23 cellular contexts compared by ENCODE assay signal in the genomic region with DNA sequence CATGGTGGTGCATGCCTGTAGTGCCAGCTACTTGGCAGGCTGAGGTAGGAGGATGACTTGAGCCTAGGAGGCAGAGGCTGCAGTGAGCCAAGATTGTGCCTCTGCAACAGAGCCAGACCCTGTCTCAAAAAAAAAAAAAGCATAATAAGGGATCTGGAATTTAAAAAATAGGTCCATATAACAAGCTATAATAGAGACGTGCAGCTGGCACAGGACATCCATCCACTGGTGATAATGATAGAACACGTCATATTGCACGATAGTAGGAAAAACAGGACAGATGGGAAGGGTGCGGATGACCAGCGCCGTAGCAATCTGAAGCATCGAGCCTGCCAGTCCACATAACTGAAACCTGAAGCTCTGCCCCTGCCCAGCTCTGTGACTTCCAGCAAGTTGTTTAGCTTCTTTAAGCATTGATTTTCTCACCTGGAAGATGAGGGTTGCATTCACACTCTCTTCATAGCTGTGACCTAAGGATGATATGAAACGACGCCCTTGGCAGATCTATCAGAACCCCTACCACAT.
"Had no signal": no experiment of that assay in that cellular context is flagged by ENCODE, and none has a peak within 500 bp of the region (broad histone marks: within the 10 kb centered on the region; RNA-seq: fewer than 3 reads in every experiment).

No MANE protein-coding gene starts in this region.

- FAIRE-seq: keratinocyte had no signal

- ATAC-seq: left colon; left lung; lower lobe of right lung; naive thymus-derived CD8-positive, alpha-beta T cell; right lobe of liver; stimulated activated memory B cell treated with anti-CD40 and anti-IgM and Interleukin-4, amounts not matched to agents 10 μg/mL and 1 μg/mL and 100 μg/mL, for 72 hours; stimulated activated naive CD8-positive, alpha-beta T cell treated with anti-CD3 and anti-CD28 coated beads, Interleukin-15, amount 100 ng/mL, for 72 hours had no signal

- H3K4me2 ChIP-seq: smooth muscle cell had no signal

- H3K4me1 ChIP-seq: left lung, lower lobe of right lung, parathyroid adenoma, right atrium auricular region, tibial nerve, upper lobe of left lung, vagina had no signal

- H3K79me2 ChIP-seq: parathyroid adenoma had no signal

- H3K9ac ChIP-seq: parathyroid adenoma had no signal

- H3K27ac ChIP-seq: left lung, lower lobe of right lung, parathyroid adenoma, right atrium auricular region, right lobe of liver, tibial nerve, upper lobe of left lung, vagina had no signal

- DNase-seq: hippocampal formation; left colon; left lung; lower lobe of right lung; mammary epithelial cell; mesenchymal stem cell; naive thymus-derived CD8-positive, alpha-beta T cell; nucleus accumbens; right lobe of liver; stimulated activated CD4-positive, alpha-beta T cell treated with anti-CD3 and anti-CD28 coated beads, Interleukin-1b, Interleukin-23, amount 100 ng/mL, for 48 hours; stimulated activated CD4-positive, alpha-beta T cell treated with anti-CD3 and anti-CD28 coated beads, Interleukin-2, amount 100 ng/mL, for 48 hours; stimulated activated CD4-positive, alpha-beta T cell treated with anti-CD3 and anti-CD28 coated beads, Interleukin-4, amount 100 ng/mL, for 4 hours; stimulated activated naive CD4-positive, alpha-beta T cell treated with Interleukin-2 at 50 U/mL for 16 hours; stimulated activated naive CD8-positive, alpha-beta T cell treated with anti-CD3 and anti-CD28 coated beads, Interleukin-15, amount 100 ng/mL, for 72 hours; substantia nigra; upper lobe of left lung had no signal

- H3K27me3 ChIP-seq: right atrium auricular region, right lobe of liver, upper lobe of left lung, vagina had no signal

- H2AFZ ChIP-seq: parathyroid adenoma had no signal

- H3K4me3 ChIP-seq: left lung, lower lobe of right lung, right atrium auricular region, right lobe of liver, smooth muscle cell, tibial nerve, upper lobe of left lung, vagina had no signal

- H3K36me3 ChIP-seq: left lung, lower lobe of right lung, right atrium auricular region, right lobe of liver, tibial nerve, upper lobe of left lung, vagina had no signal

- H3K9me3 ChIP-seq: left lung, lower lobe of right lung, right lobe of liver, tibial nerve, upper lobe of left lung, vagina had no signal
